ENCODE assay signal across 10 cellular contexts in genomic region chr3:140505256-140505655, GRCh38.
A peak's percentile ranks its signal among the peaks of the same experiment; 100 is the strongest.
DNase-seq lines count a peak whose midpoint lies in the region; ATAC-seq and TF ChIP-seq lines count a peak whose summit lies in the region.
"Had no signal": no experiment of that assay in that cellular context is flagged by ENCODE, and none has a peak within 500 bp of the region (broad histone marks: within the 10 kb centered on the region; RNA-seq: fewer than 3 reads in every experiment).

No MANE protein-coding gene starts in this region.

- H3F3A ChIP-seq in neural cell (ENCODE audit: insufficient read depth, low read length, poor library complexity, severe bottlenecking) = no peaks in the 10 kb centered on the region

- ATAC-seq in GM19025 (IDR thresholded peaks at IDR 0.05; ENCODE audit: low read depth, unreplicated experiment) (peak; percentile 92), HG02623 (IDR thresholded peaks at IDR 0.05; ENCODE audit: unreplicated experiment) (peak; percentile 84), upper lobe of left lung (ENCODE audit: low FRiP score in 2 of 2) (no peak), GM21717 (IDR thresholded peaks at IDR 0.05; ENCODE audit: unreplicated experiment) (no peak)

- no peaks in the 10 kb centered on the region for H3K9me2 ChIP-seq in neural cell (ENCODE audit: insufficient read depth, low read length)

- H3K36me3 ChIP-seq in neural cell (ENCODE audit: insufficient read depth, low read length) (no peaks in the 10 kb centered on the region), upper lobe of left lung (no peaks in the 10 kb centered on the region)
- H3K36me3 ChIP-seq: ovary had no signal

- no peak overlapping the region for H3K4me2 ChIP-seq in neural cell (ENCODE audit: low read length)
- H3K4me2 ChIP-seq: hepatocyte had no signal

- TF ChIP-seq CTCF in neural cell (IDR thresholded peaks at IDR 0.05; ENCODE audit: poor library complexity, severe bottlenecking) (no peak), upper lobe of left lung (IDR thresholded peaks at IDR 0.05) (no peak), dorsolateral prefrontal cortex (IDR thresholded peaks at IDR 0.05 in 54 of 56, conservative IDR thresholded peaks at IDR 0.05 in 2 of 56; ENCODE audit: low read depth in 1 of 56, partially characterized antibody in 56 of 56) (no peak)

- intact Hi-C loops in dorsolateral prefrontal cortex (cut with DNase I) = no loop called here

- H2AFZ ChIP-seq in neural cell (ENCODE audit: low read depth, low read length) = no peak overlapping the region
- H2AFZ ChIP-seq: hepatocyte had no signal

- no peaks in the 10 kb centered on the region for H3K9me3 ChIP-seq in neural cell (ENCODE audit: low read length)
- no peaks in the 10 kb centered on the region for H3K9me3 ChIP-seq in upper lobe of left lung
- H3K9me3 ChIP-seq: ovary had no signal

- no peaks in the 10 kb centered on the region for H3K4me1 ChIP-seq in upper lobe of left lung

- TF ChIP-seq RAD21 in neural cell (conservative IDR thresholded peaks at IDR 0.05) = no peak

- H3K4me3 ChIP-seq in neural cell (ENCODE audit: low read length) = no peak overlapping the region
- no peak overlapping the region for H3K4me3 ChIP-seq in upper lobe of left lung
- no peak overlapping the region for H3K4me3 ChIP-seq in dorsolateral prefrontal cortex
- H3K4me3 ChIP-seq: hepatocyte, ovary had no signal

- TF ChIP-seq POLR2A in upper lobe of left lung (IDR thresholded peaks at IDR 0.05) = no peak

- TF ChIP-seq EP300 in neural cell (conservative IDR thresholded peaks at IDR 0.05; ENCODE audit: poor library complexity, severe bottlenecking) = no peak
- no peak for TF ChIP-seq EP300 in upper lobe of left lung (IDR thresholded peaks at IDR 0.05)

- H3K27ac ChIP-seq in neural cell (ENCODE audit: low read length) (no peak overlapping the region), upper lobe of left lung (no peak overlapping the region), dorsolateral prefrontal cortex (no peak overlapping the region)
- H3K27ac ChIP-seq: hepatocyte, ovary had no signal

- H3K9ac ChIP-seq in neural cell (ENCODE audit: low read length) = no peak overlapping the region

- H3K79me2 ChIP-seq in neural cell (replicated peaks; ENCODE audit: insufficient read depth, low read length) = no peaks in the 10 kb centered on the region
- H3K79me2 ChIP-seq: hepatocyte had no signal

- H3K27me3 ChIP-seq in neural cell (ENCODE audit: insufficient read depth, low read depth, low read length) (no peaks in the 10 kb centered on the region), upper lobe of left lung (no peaks in the 10 kb centered on the region), dorsolateral prefrontal cortex (no peaks in the 10 kb centered on the region)
- H3K27me3 ChIP-seq: ovary had no signal

- no peaks in the 10 kb centered on the region for H4K20me1 ChIP-seq in neural cell (ENCODE audit: insufficient read depth)

- WGBS in upper lobe of left lung, 2 donors = 40 to 46% methylated on average over 3 of the region's 3 CpGs

- DNase-seq in NCI-H226 (peak; percentile 69), upper lobe of left lung (no peak), dorsolateral prefrontal cortex (no peak)
- DNase-seq: activated CD4-positive, alpha-beta memory T cell treated with anti-CD3 and anti-CD28 coated beads for 36 hours had no signal

TF ChIP-seq in neural cell, 6 proteins besides CTCF, POLR2A, EP300 and RAD21:
- no peak for TF ChIP-seq EZH2 (IDR thresholded peaks at IDR 0.05; ENCODE audit: borderline replicate concordance, insufficient read depth, low read length, poor library complexity, severe bottlenecking)
- peak; percentile 65 for TF ChIP-seq MXI1 (conservative IDR thresholded peaks at IDR 0.05; ENCODE audit: poor library complexity, severe bottlenecking)
TF ChIP-seq in neural cell: peak in this region for 1.

Comparison
In these comparisons a context has a peak if more than half of its experiments do, and no peak if none do; other contexts are left out.
1. ATAC-seq: peak in GM19025 (single experiment) and HG02623 (single experiment); none in upper lobe of left lung (0 of 2) and GM21717 (single experiment).